ENCODE assay signal across 16 cellular contexts in the genomic region with DNA sequence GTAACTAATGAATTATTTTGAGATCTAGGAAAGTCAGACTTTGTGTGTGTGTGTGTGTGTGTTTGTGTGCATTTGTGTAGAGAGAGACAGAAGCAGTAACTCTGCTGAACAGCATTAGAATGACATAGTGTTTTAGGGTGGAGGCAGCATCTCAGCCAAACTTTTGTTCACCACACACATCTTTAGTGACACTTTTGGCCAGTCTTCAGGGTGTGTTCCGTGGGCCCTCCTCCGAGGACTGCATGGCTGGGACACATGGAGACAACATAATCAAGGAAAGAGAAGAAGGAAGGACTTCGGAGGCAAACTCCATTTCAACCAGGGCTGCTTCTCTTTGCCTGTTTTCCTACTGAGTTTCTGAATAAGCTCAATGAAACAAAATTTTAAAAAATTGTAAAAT.
"Had no signal": no experiment of that assay in that cellular context is flagged by ENCODE, and none has a peak within 500 bp of the region (broad histone marks: within the 10 kb centered on the region; RNA-seq: fewer than 3 reads in every experiment).

No MANE protein-coding gene starts in this region.

- H3K4me1 ChIP-seq: body of pancreas, lower lobe of right lung, psoas muscle had no signal

- H3K27ac ChIP-seq: adrenal gland, body of pancreas, lower lobe of right lung, psoas muscle had no signal

- H3K27me3 ChIP-seq: adrenal gland, body of pancreas, tibial nerve had no signal

- DNase-seq: activated CD4-positive, alpha-beta T cell treated with anti-CD3 and anti-CD28 coated beads, Interleukin-2, amount 10 ng/mL, durations not matched to agents 7 days and 5 days; activated CD4-positive, CD25-positive, alpha-beta regulatory T cell; activated naive CD4-positive, alpha-beta T cell treated with anti-CD3 and anti-CD28 coated beads, Interleukin-2, amount 10 ng/mL, durations not matched to agents 7 days and 5 days; activated T-cell treated with anti-CD3 and anti-CD28 coated beads for 4 hours; adrenal gland; body of pancreas; dermis blood vessel endothelial cell; endodermal cell; lower lobe of right lung; natural killer cell; psoas muscle; SIG-M5; stimulated activated CD4-positive, alpha-beta T cell treated with anti-CD3 and anti-CD28 coated beads, Interleukin-4, amount 100 ng/mL, for 4 hours; stimulated activated naive CD8-positive, alpha-beta T cell treated with anti-CD3 and anti-CD28 coated beads, Interleukin-15, amount 100 ng/mL, for 72 hours had no signal

- ATAC-seq: activated T-helper 17 cell treated with anti-CD3 and anti-CD28 coated beads, Interleukin-2, amount 50 U/mL, for 72 hours; body of pancreas; lower lobe of right lung; natural killer cell; psoas muscle; stimulated activated naive CD8-positive, alpha-beta T cell treated with anti-CD3 and anti-CD28 coated beads, Interleukin-15, amount 100 ng/mL, for 72 hours had no signal

- H3K4me3 ChIP-seq: adrenal gland, body of pancreas, lower lobe of right lung, psoas muscle, tibial nerve had no signal

- H3K36me3 ChIP-seq: adrenal gland, lower lobe of right lung, tibial nerve had no signal

- H3K9me3 ChIP-seq: adrenal gland, body of pancreas, lower lobe of right lung, psoas muscle, tibial nerve had no signal
